In the genomic region with DNA sequence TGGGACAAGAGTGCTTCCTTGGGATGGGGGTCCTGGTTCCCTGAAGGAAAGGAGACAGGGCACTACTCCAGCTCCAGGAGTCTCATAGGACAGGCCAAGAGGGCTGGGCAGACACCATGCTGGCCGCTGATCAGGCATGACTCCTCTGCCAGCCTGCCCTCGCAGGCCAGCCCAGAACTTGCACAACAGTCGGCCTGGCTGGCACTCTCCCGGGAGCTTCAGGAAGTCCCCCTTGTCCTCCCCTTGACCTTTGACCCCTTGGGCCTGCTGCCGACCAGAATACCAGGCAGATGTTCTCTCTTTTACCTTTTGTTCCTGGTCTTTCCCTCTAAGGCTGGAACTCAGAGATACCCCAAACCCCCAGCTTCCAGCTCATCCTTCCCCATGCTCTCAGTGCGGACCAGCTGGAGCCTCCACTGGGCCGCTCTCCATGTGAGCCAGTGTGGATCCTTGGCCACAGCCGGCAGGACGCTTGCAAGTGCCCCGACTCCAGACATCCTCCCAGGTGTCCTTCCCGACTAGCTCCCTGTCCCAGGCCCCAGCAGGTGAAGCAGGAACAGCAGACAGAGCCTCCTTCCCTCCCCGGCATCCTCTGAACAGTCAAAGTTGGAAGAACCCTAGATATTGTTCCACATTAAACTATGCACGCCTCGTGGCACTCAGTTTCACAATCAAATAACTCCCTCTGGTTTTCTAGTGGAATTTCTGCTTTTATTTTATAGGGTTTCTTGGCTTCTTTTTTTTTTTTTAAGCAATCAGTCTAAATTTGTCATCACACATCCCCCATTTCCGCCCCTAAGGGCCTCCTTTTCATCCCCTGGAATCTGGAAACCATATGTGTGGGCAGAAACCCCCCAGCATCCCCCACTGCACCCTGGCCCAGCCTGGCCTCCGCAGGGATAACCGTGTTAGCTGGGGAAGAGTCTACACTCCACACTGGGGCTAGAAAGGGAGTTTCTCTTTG, we compare ENCODE assay signal across 13 cellular contexts. TPM values are rescaled to one million over a fixed set of nuclear protein-coding genes. Genes with fewer than 3 reads are reported as not detected.
A peak's percentile ranks its signal among the peaks of the same experiment; 100 is the strongest.
DNase-seq lines count a peak whose midpoint lies in the region; ATAC-seq and TF ChIP-seq lines count a peak whose summit lies in the region.
"Had no signal": no experiment of that assay in that cellular context is flagged by ENCODE, and none has a peak within 500 bp of the region (broad histone marks: within the 10 kb centered on the region; RNA-seq: fewer than 3 reads in every experiment).

No MANE protein-coding gene starts in this region.

- H3K27ac Mint-ChIP-seq in HFFc6 (peak overlapping the region; percentile 84), mesothelial cell of epicardium (peak overlapping the region; percentile 82)

- H3K4me3 Mint-ChIP-seq in HFFc6 (no peak overlapping the region; the same call in 1 of the 2 replicates), mesothelial cell of epicardium (peak overlapping the region; percentile 6)

- H3K9me3 Mint-ChIP-seq in HFFc6 (no peaks in the 10 kb centered on the region), mesothelial cell of epicardium (no peaks in the 10 kb centered on the region)

- no peaks in the 10 kb centered on the region for H3K36me3 ChIP-seq in BE2C
- no peaks in the 10 kb centered on the region for H3K36me3 ChIP-seq in breast epithelium
- H3K36me3 ChIP-seq: brain microvascular endothelial cell, esophagus squamous epithelium had no signal

- H3K9me3 ChIP-seq in BE2C: no peaks in the 10 kb centered on the region
- H3K9me3 ChIP-seq in breast epithelium: no peaks in the 10 kb centered on the region
- H3K9me3 ChIP-seq: esophagus squamous epithelium had no signal

- H3K4me1 ChIP-seq in BE2C (peaks cover 14% of the 10 kb centered on the region), breast epithelium (peaks cover 6 to 24% of the 10 kb centered on the region in 2 donors)

- H3K4me3 ChIP-seq in BE2C (ENCODE audit: low read depth, low read length) (no peak overlapping the region), breast epithelium (no peak overlapping the region), dorsolateral prefrontal cortex (no peak overlapping the region)
- H3K4me3 ChIP-seq: esophagus squamous epithelium had no signal

- H3K4me1 Mint-ChIP-seq in HFFc6 (ENCODE audit: low read depth) (peaks cover 28% of the 10 kb centered on the region), mesothelial cell of epicardium (peaks cover 23% of the 10 kb centered on the region)

- H3K36me3 Mint-ChIP-seq in HFFc6 (ENCODE audit: low read depth) (no peaks in the 10 kb centered on the region), mesothelial cell of epicardium (no peaks in the 10 kb centered on the region)

- peak overlapping the region; percentile 48 to 50 for H3K27ac ChIP-seq in breast epithelium
- H3K27ac ChIP-seq in dorsolateral prefrontal cortex: no peak overlapping the region
- H3K27ac ChIP-seq: brain microvascular endothelial cell had no signal

- DNase-seq in BE2C (peak; percentile 10), HFFc6 (peak; percentile 25), breast epithelium (ENCODE audit: low spot score in 2 of 2) (peak in 1 of 2 donors; percentile 45), mesothelial cell of epicardium (ENCODE audit: low spot score in 2 of 2, unreplicated experiment in 2 of 2) (no peak), DMS79 treated with DMSO at 0.1 percent for 48 hours (lab: John Stamatoyannopoulos, UW) (no peak), dorsolateral prefrontal cortex (no peak), superior temporal gyrus (ENCODE audit: extremely low spot score) (no peak)
- DNase-seq: activated CD8-positive, alpha-beta memory T cell treated with anti-CD3 and anti-CD28 coated beads, Interleukin-2, amount 50 U/mL, for 4 hours; brain microvascular endothelial cell; esophagus squamous epithelium; NCI-H345 had no signal

- no peak for ATAC-seq in GM18873 (IDR thresholded peaks at IDR 0.05; ENCODE audit: low FRiP score, unreplicated experiment)

- no peak for TF ChIP-seq POLR2A in breast epithelium (IDR thresholded peaks at IDR 0.05)

- intact Hi-C loops in breast epithelium (cut with DNase I; ENCODE audit: low total_unique reads): loop anchor here (5.0 to 10.0 kb wide), 2 partner anchors 107 to 215 kb away; partner anchors contain the start of gene RAD51
- intact Hi-C loops in dorsolateral prefrontal cortex (cut with DNase I): loop anchor here (5.0 to 10.0 kb wide), 4 partner anchors 32 to 422 kb away; partner anchors contain the start of genes INO80 (in 1 of the 2), NUSAP1 (in 1 of the 2) and OIP5 (in 1 of the 2)

- H3K27me3 Mint-ChIP-seq in HFFc6 (ENCODE audit: insufficient read depth) (no peaks in the 10 kb centered on the region), mesothelial cell of epicardium (ENCODE audit: low read depth) (no peaks in the 10 kb centered on the region)

- TF ChIP-seq CTCF in BE2C (IDR thresholded peaks at IDR 0.05; ENCODE audit: low read depth, low read length): no peak
- TF ChIP-seq CTCF in HFFc6 (IDR thresholded peaks at IDR 0.05): no peak
- TF ChIP-seq CTCF in breast epithelium (IDR thresholded peaks at IDR 0.05): no peak
- TF ChIP-seq CTCF in mesothelial cell of epicardium (IDR thresholded peaks at IDR 0.05; ENCODE audit: unreplicated experiment): no peak
- no peak for TF ChIP-seq CTCF in dorsolateral prefrontal cortex (IDR thresholded peaks at IDR 0.05 in 54 of 56, conservative IDR thresholded peaks at IDR 0.05 in 2 of 56; ENCODE audit: low read depth in 1 of 56, partially characterized antibody in 56 of 56)

- no peaks in the 10 kb centered on the region for H3K27me3 ChIP-seq in BE2C
- H3K27me3 ChIP-seq in breast epithelium: no peaks in the 10 kb centered on the region
- H3K27me3 ChIP-seq in dorsolateral prefrontal cortex: no peaks in the 10 kb centered on the region
- H3K27me3 ChIP-seq: brain microvascular endothelial cell, esophagus squamous epithelium had no signal

RNA-seq across cellular contexts. Expression of gene VPS18, which starts 15.7 kb away (rescaled TPM):
- polyA plus RNA-seq in BE2C (2012; ENCODE audit: insufficient read depth, insufficient read length, low read depth): 32.7 TPM
- 10 to 100 TPM; 27.7 to 33.1 (median 31.2) TPM for total RNA-seq in HFFc6 (2021; fragmentation: NEBNext Ultra II Directional; extraction: Animal tissue kit (Norgen Biotek cat#: 25700))
- 10 to 100 TPM; 23.2 to 25.0 (median 23.9) TPM for total RNA-seq in breast epithelium
- total RNA-seq in mesothelial cell of epicardium: 30.1 to 31.2 TPM (median 30.5 TPM) in 3 replicates
- 10 to 100 TPM; 19.3 to 39.4 (median 29.9) TPM for total RNA-seq in dorsolateral prefrontal cortex

RNA-seq across cellular contexts. Expression of gene DLL4, which starts 19.2 kb away (rescaled TPM):
- polyA plus RNA-seq in BE2C (2012; ENCODE audit: insufficient read depth, insufficient read length, low read depth): 0.25 TPM
- under 1 TPM in 2 of 6 experiments, not detected in 4; 0.05 to 0.11 TPM for total RNA-seq in HFFc6 (2021; fragmentation: NEBNext Ultra II Directional; extraction: Animal tissue kit (Norgen Biotek cat#: 25700))
- 10 to 100 TPM in 1 of 3 donors, 1 to 10 TPM in 2; 3.5 to 10.5 (median 5.0) TPM for total RNA-seq in breast epithelium
- total RNA-seq in mesothelial cell of epicardium: 0.20 to 0.31 TPM (median 0.24 TPM) in 3 replicates
- 10 to 100 TPM in 41 of 120 experiments, 1 to 10 TPM in 79; 2.2 to 25.3 (median 7.9) TPM for total RNA-seq in dorsolateral prefrontal cortex

RNA-seq across cellular contexts. Expression of gene RHOV, which starts 35.9 kb away (rescaled TPM):
- polyA plus RNA-seq in BE2C (2012; ENCODE audit: insufficient read depth, insufficient read length, low read depth): 0.34 TPM
- total RNA-seq in HFFc6 (2021; fragmentation: NEBNext Ultra II Directional; extraction: Animal tissue kit (Norgen Biotek cat#: 25700)): under 1 TPM in 5 of 6 experiments, not detected in 1; 0.14 to 0.41 (median 0.31) TPM
- total RNA-seq in breast epithelium (10 to 100 TPM in 1 of 3 donors, 1 to 10 TPM in 1, not detected in 1; 8.5 to 12.1 TPM), mesothelial cell of epicardium (3.4 to 4.4 TPM (median 3.4 TPM) in 3 replicates), dorsolateral prefrontal cortex (1 to 10 TPM in 113 of 120 experiments, under 1 TPM in 7; 0.46 to 6.2 (median 2.5) TPM)
- total RNA-seq: LHCN-M2 had no signal

RNA-seq across cellular contexts. Expression of gene CHAC1, which starts 43.3 kb away (rescaled TPM):
- polyA plus RNA-seq in BE2C (2012; ENCODE audit: insufficient read depth, insufficient read length, low read depth): 96.0 TPM
- 10 to 100 TPM; 20.8 to 26.0 (median 24.2) TPM for total RNA-seq in HFFc6 (2021; fragmentation: NEBNext Ultra II Directional; extraction: Animal tissue kit (Norgen Biotek cat#: 25700))
- total RNA-seq in breast epithelium (10 to 100 TPM in 1 of 3 donors, 1 to 10 TPM in 1, under 1 TPM in 1; 0.32 to 11.9 (median 2.9) TPM), mesothelial cell of epicardium (2.7 to 3.2 TPM (median 3.1 TPM) in 3 replicates), dorsolateral prefrontal cortex (10 to 100 TPM in 48 of 120 experiments, 1 to 10 TPM in 72; 2.8 to 19.8 (median 9.3) TPM)

Comparison
In these comparisons a context has a peak if more than half of its experiments do, and no peak if none do; other contexts are left out.
1. DNase-seq: peak in BE2C (single experiment) and HFFc6 (single experiment); none in mesothelial cell of epicardium (0 of 2), DMS79 treated with DMSO at 0.1 percent for 48 hours (single experiment), dorsolateral prefrontal cortex (0 of 10) and superior temporal gyrus (single experiment).
2. H3K27ac ChIP-seq: peak in breast epithelium (2 of 2); none in dorsolateral prefrontal cortex (0 of 59).